ENCODE assay signal across 8 cellular contexts in genomic region chr21:44880762-44881585, GRCh38. TPM values are rescaled to one million over a fixed set of nuclear protein-coding genes. Genes with fewer than 3 reads are reported as not detected.
A peak's percentile ranks its signal among the peaks of the same experiment; 100 is the strongest.
DNase-seq lines count a peak whose midpoint lies in the region; ATAC-seq and TF ChIP-seq lines count a peak whose summit lies in the region.

No MANE protein-coding gene starts in this region.

- H3K4me3 Mint-ChIP-seq in dendritic cell treated with granulocyte-macrophage colony-stimulating factor and Interleukin-4, amounts not matched to agents 40 ng/mL and 50 ng/mL, for 4 days = peak overlapping the region; percentile 55
- no peak overlapping the region for H3K4me3 Mint-ChIP-seq in osteocyte (ENCODE audit: unreplicated experiment)

- intact Hi-C loops in dendritic cell treated with granulocyte-macrophage colony-stimulating factor and Interleukin-4, amounts not matched to agents 40 ng/mL and 50 ng/mL, for 4 days (cut with micrococcal nuclease) = loop anchor here (5.0 kb wide), 2 partner anchors 34 to 46 kb away; no protein-coding TSS in a partner anchor

- no peak for TF ChIP-seq CTCF in osteocyte (IDR thresholded peaks at IDR 0.05)

- no peaks in the 10 kb centered on the region for H3K9me3 Mint-ChIP-seq in dendritic cell treated with granulocyte-macrophage colony-stimulating factor and Interleukin-4, amounts not matched to agents 40 ng/mL and 50 ng/mL, for 4 days
- no peaks in the 10 kb centered on the region for H3K9me3 Mint-ChIP-seq in osteocyte (ENCODE audit: unreplicated experiment)

- DNase-seq in GM04504 (ENCODE audit: low read depth) (peak; percentile 36), OCI-M1 (lab: John Stamatoyannopoulos, UW) (peak; percentile 98), osteocyte (ENCODE audit: extremely low spot score, unreplicated experiment) (no peak), NCI-H526 (lab: John Stamatoyannopoulos, UW) (no peak)
- no peak for DNase-seq in stimulated activated CD4-positive, alpha-beta T cell treated with anti-CD3 and anti-CD28 coated beads, Interleukin-2, amount 100 ng/mL, for 24 hours

- peaks cover 20% of the 10 kb centered on the region for H3K36me3 Mint-ChIP-seq in dendritic cell treated with granulocyte-macrophage colony-stimulating factor and Interleukin-4, amounts not matched to agents 40 ng/mL and 50 ng/mL, for 4 days (ENCODE audit: low read depth)
- no peaks in the 10 kb centered on the region for H3K36me3 Mint-ChIP-seq in osteocyte (ENCODE audit: unreplicated experiment)

- peak overlapping the region; percentile 100 for H3K27ac Mint-ChIP-seq in dendritic cell treated with granulocyte-macrophage colony-stimulating factor and Interleukin-4, amounts not matched to agents 40 ng/mL and 50 ng/mL, for 4 days
- peak overlapping the region; percentile 8 for H3K27ac Mint-ChIP-seq in osteocyte (ENCODE audit: unreplicated experiment)

- ATAC-seq in HG03139 (IDR thresholded peaks at IDR 0.05; ENCODE audit: unreplicated experiment) (no peak), HG03565 (IDR thresholded peaks at IDR 0.05; ENCODE audit: unreplicated experiment) (no peak)

- H3K4me1 Mint-ChIP-seq in dendritic cell treated with granulocyte-macrophage colony-stimulating factor and Interleukin-4, amounts not matched to agents 40 ng/mL and 50 ng/mL, for 4 days (ENCODE audit: low read depth) = peaks cover 78% of the 10 kb centered on the region
- H3K4me1 Mint-ChIP-seq in osteocyte (ENCODE audit: unreplicated experiment) = peaks cover 14% of the 10 kb centered on the region

- H3K27me3 Mint-ChIP-seq in dendritic cell treated with granulocyte-macrophage colony-stimulating factor and Interleukin-4, amounts not matched to agents 40 ng/mL and 50 ng/mL, for 4 days = no peaks in the 10 kb centered on the region
- H3K27me3 Mint-ChIP-seq in osteocyte (ENCODE audit: unreplicated experiment) = no peaks in the 10 kb centered on the region

RNA-seq across cellular contexts. Expression of gene PTTG1IP, which starts 7.5 kb away (rescaled TPM):
- 318 and 328 TPM in 2 replicates for total RNA-seq in osteocyte

RNA-seq across cellular contexts. Expression of gene ITGB2, which starts 39.7 kb away (rescaled TPM):
- 0.62 and 1.1 TPM in 2 replicates for total RNA-seq in osteocyte

RNA-seq across cellular contexts. Expression of gene SLX9, which starts 58.9 kb away (rescaled TPM):
- total RNA-seq in osteocyte = 30.4 and 33.1 TPM in 2 replicates

Comparison
In these comparisons a context has a peak if more than half of its experiments do, and no peak if none do; other contexts are left out.
1. DNase-seq: peak in GM04504 (single experiment) and OCI-M1 (single experiment); none in osteocyte (single experiment), NCI-H526 (0 of 2) and stimulated activated CD4-positive, alpha-beta T cell treated with anti-CD3 and anti-CD28 coated beads, Interleukin-2, amount 100 ng/mL, for 24 hours (0 of 2).